ENCODE assay signal across 1 cellular context in genomic region chr1:15261155-15262002, GRCh38.
TF ChIP-seq lines count a peak whose summit lies in the region.

No MANE protein-coding gene starts in this region.

TF ChIP-seq in GM23338, 12 proteins besides CTCF, POLR2A, EP300 and RAD21 (continued from another document):
- no peak for TF ChIP-seq ETS1 (IDR thresholded peaks at IDR 0.05)
